In genomic region chr15:36356978-36357582, GRCh38 we compare ENCODE assay signal across 12 cellular contexts.
DNase-seq lines count a peak whose midpoint lies in the region; FAIRE-seq and TF ChIP-seq lines count a peak whose summit lies in the region.
"Had no signal": no experiment of that assay in that cellular context is flagged by ENCODE, and none has a peak within 500 bp of the region (broad histone marks: within the 10 kb centered on the region; RNA-seq: fewer than 3 reads in every experiment).

No MANE protein-coding gene starts in this region.

- H3K27me3 ChIP-seq in endothelial cell of umbilical vein (ENCODE audit: control insufficient read depth in 2 of 2, insufficient read depth in 2 of 2, low read length in 2 of 2) (no peaks in the 10 kb centered on the region), osteoblast (ENCODE audit: insufficient read depth, low read length) (no peaks in the 10 kb centered on the region)

- H3K36me3 ChIP-seq in endothelial cell of umbilical vein (ENCODE audit: control insufficient read depth in 2 of 2, extremely low read depth in 1 of 2, insufficient read depth in 2 of 2, low read length in 2 of 2) = no peaks in the 10 kb centered on the region
- no peaks in the 10 kb centered on the region for H3K36me3 ChIP-seq in osteoblast (ENCODE audit: insufficient read depth, low read length)

- in situ Hi-C loops in KBM-7 (cut with MboI; ENCODE audit: low pct_unique_long_range_greater_than_20kb, low sequenced_read_pairs) = no loop called here

- H3K9me1 ChIP-seq in endothelial cell of umbilical vein (replicated peaks; ENCODE audit: control insufficient read depth, extremely low read depth, insufficient read depth, low read length) = no peaks in the 10 kb centered on the region

- no peak for FAIRE-seq in endothelial cell of umbilical vein (lab: Jason Lieb, UNC)

- no peak overlapping the region for H3K9ac ChIP-seq in endothelial cell of umbilical vein (replicated peaks; ENCODE audit: extremely low read depth, insufficient read depth, low read length)

- dilution Hi-C loops in endothelial cell of umbilical vein (cut with MboI; ENCODE audit: extremely low pct_ligation_motif_present, low sequenced_read_pairs) = no loop called here

- TF ChIP-seq CTCF in endothelial cell of umbilical vein (IDR thresholded peaks at IDR 0.05; ENCODE audit: extremely low read depth in 1 of 2, insufficient read depth in 1 of 2, low read depth in 1 of 2, low read length in 2 of 2) = no peak
- TF ChIP-seq CTCF in osteoblast (IDR thresholded peaks at IDR 0.05; ENCODE audit: extremely low read depth, low read depth, low read length) = no peak

- BruUV-seq in endothelial cell of umbilical vein (replicated peaks; lab: Mats Ljungman, UMichigan) = no TSS peak

- H3K4me2 ChIP-seq in endothelial cell of umbilical vein (ENCODE audit: insufficient read depth, low read length) = peak overlapping the region; percentile 16
- H3K4me2 ChIP-seq in osteoblast (ENCODE audit: insufficient read depth, low read length) = peak overlapping the region; percentile 75

- no peak for TF ChIP-seq POLR2A in endothelial cell of umbilical vein (IDR thresholded peaks at IDR 0.05; ENCODE audit: low read depth, low read length)

- CTCF ChIA-PET in endothelial cell of umbilical vein (lab: Charles Lee) = interaction anchor here (1.4 to 3.1 kb wide), 7 partner anchors 10 to 1068 kb away, joined by 3 to 10 read pairs (median 5); no protein-coding TSS in a partner anchor

- H3K4me1 ChIP-seq in endothelial cell of umbilical vein (ENCODE audit: control insufficient read depth, extremely low read depth, insufficient read depth, low read length) (no peaks in the 10 kb centered on the region), osteoblast (ENCODE audit: insufficient read depth, low read length) (peaks cover 46% of the 10 kb centered on the region)
- H3K4me1 ChIP-seq: Caco-2 had no signal

- H3K9me3 ChIP-seq in endothelial cell of umbilical vein (replicated peaks; ENCODE audit: control insufficient read depth, insufficient read depth, low read length) (no peaks in the 10 kb centered on the region), osteoblast (ENCODE audit: low read depth, low read length) (no peaks in the 10 kb centered on the region)
- H3K9me3 ChIP-seq: Caco-2 had no signal

- intact Hi-C loops in endothelial cell of umbilical vein (cut with micrococcal nuclease) = no loop called here

- H2AFZ ChIP-seq in endothelial cell of umbilical vein (ENCODE audit: low read depth, low read length) (peak overlapping the region; percentile 48), osteoblast (ENCODE audit: low read length) (peak overlapping the region; percentile 49)

- DNase-seq in AG20443 (ENCODE audit: low spot score) (peak; percentile 59), NCI-H2081 (lab: John Stamatoyannopoulos, UW) (peak; percentile 65 to 87), endothelial cell of umbilical vein (ENCODE audit: low read depth, low spot score) (peak; percentile 20), osteoblast (ENCODE audit: insufficient read length, low spot score, missing footprints) (peak; percentile 34), T-helper 9 cell (no peak), KBM-7 (no peak), OCI-M1 (lab: John Stamatoyannopoulos, UW) (no peak), kidney glomerular epithelial cell (lab: John Stamatoyannopoulos, UW) (no peak)
- DNase-seq: activated CD4-positive, alpha-beta memory T cell treated with anti-CD3 and anti-CD28 coated beads, Interleukin-2, amount 10 ng/mL, durations not matched to agents 7 days and 5 days; Caco-2; naive thymus-derived CD8-positive, alpha-beta T cell; NCI-H1417 had no signal

- POLR2A ChIA-PET in endothelial cell of umbilical vein (lab: Charles Lee) = no interaction called here

- H4K20me1 ChIP-seq in endothelial cell of umbilical vein (replicated peaks; ENCODE audit: control insufficient read depth, extremely low read depth, insufficient read depth, low read length) = no peaks in the 10 kb centered on the region
- H4K20me1 ChIP-seq in osteoblast (ENCODE audit: insufficient read depth, low read length) = no peaks in the 10 kb centered on the region

- no peaks in the 10 kb centered on the region for H3K79me2 ChIP-seq in endothelial cell of umbilical vein (ENCODE audit: control insufficient read depth, insufficient read depth, low read length)
- H3K79me2 ChIP-seq in osteoblast (ENCODE audit: insufficient read depth, low read length) = no peaks in the 10 kb centered on the region

- H3K4me3 ChIP-seq in endothelial cell of umbilical vein (replicated peaks in 1 of 3; ENCODE audit: insufficient read depth in 1 of 3, low read depth in 1 of 3, low read length in 3 of 3) (no peak overlapping the region), osteoblast (ENCODE audit: insufficient read depth, low read length) (peak overlapping the region; percentile 30)

- H3K27ac ChIP-seq in endothelial cell of umbilical vein (ENCODE audit: insufficient read depth, low read depth, low read length) (no peak overlapping the region), osteoblast (ENCODE audit: low read depth, low read length) (peak overlapping the region; percentile 89)

TF ChIP-seq in endothelial cell of umbilical vein, 7 proteins besides CTCF, POLR2A, EP300 and RAD21:
- TF ChIP-seq GATA2 (IDR thresholded peaks at IDR 0.05; ENCODE audit: insufficient read depth, insufficient read length, low read depth, low read length) = no peak
- TF ChIP-seq, protein P1, sequence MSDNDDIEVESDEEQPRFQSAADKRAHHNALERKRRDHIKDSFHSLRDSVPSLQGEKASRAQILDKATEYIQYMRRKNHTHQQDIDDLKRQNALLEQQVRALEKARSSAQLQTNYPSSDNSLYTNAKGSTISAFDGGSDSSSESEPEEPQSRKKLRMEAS (IDR thresholded peaks at IDR 0.05; ENCODE audit: insufficient read depth, insufficient read length) = no peak
- no peak for TF ChIP-seq EZH2 (IDR thresholded peaks at IDR 0.05; ENCODE audit: borderline replicate concordance, low read depth, low read length, severe bottlenecking)
- TF ChIP-seq MYC (IDR thresholded peaks at IDR 0.05; ENCODE audit: low read depth, low read length) = no peak
- TF ChIP-seq FOS (IDR thresholded peaks at IDR 0.05; ENCODE audit: borderline replicate concordance, insufficient read depth, low read length) = no peak
- no peak for TF ChIP-seq POLR2AphosphoS5 (IDR thresholded peaks at IDR 0.05; ENCODE audit: insufficient read depth, low read depth, low read length)
- TF ChIP-seq JUN (IDR thresholded peaks at IDR 0.05; ENCODE audit: borderline replicate concordance, insufficient read depth, insufficient read length, low read depth) = no peak

Comparison
In these comparisons a context has a peak if more than half of its experiments do, and no peak if none do; other contexts are left out.
1. DNase-seq: peak in AG20443 (single experiment), NCI-H2081 (2 of 2), endothelial cell of umbilical vein (single experiment) and osteoblast (single experiment); none in T-helper 9 cell (single experiment), KBM-7 (single experiment), OCI-M1 (single experiment) and kidney glomerular epithelial cell (single experiment).